In the genomic region with DNA sequence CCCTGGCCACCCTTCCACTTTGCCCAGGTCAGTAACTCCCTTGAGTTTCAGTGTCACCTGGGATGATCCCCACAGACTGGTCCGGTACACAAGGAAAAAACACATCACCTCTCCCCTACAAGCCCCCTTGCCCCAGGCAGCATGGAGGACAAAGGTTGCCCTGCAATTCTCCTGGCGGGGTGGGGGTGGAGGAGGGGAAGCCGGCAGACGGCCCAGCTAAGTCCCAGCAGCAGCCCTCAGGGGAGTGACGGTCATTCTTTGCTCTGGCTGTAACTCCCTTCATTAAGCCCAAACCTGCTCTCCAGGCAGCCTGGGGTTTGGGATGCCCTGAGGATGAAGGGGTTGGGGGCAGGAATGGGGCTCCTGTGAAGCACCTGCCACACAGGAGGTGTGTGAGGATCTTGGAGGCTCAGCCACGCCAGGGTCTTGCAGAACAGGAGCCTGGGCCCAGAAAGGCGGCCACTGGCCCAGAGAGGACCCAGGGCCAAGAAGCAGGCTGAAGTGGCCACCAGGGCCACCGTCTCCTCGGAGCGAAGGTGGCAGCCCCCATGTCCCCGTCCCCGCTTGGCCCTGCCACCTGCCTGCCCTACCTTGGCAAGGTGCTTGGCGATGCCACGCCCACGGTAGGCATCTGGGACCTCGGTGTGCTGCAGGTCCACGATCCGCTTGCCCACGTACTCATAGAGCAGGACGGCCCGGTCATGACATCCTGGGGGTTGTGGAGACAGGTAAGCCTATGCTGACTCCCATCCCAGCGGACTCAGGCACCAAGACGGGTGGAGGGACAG, we compare ENCODE assay signal across 1 cellular context.
TF ChIP-seq lines count a peak whose summit lies in the region.

No MANE protein-coding gene starts in this region.

TF ChIP-seq in H1, 55 proteins besides CTCF, POLR2A, EP300 and RAD21:
- TF ChIP-seq HDAC2 (IDR thresholded peaks at IDR 0.05; ENCODE audit: borderline replicate concordance in 1 of 2, low read depth in 2 of 2, low read length in 2 of 2) (no peak), TBP (IDR thresholded peaks at IDR 0.05; ENCODE audit: low read depth, low read length) (no peak), PHF8 (conservative IDR thresholded peaks at IDR 0.05; ENCODE audit: low read depth, low read length) (no peak), SUZ12 (IDR thresholded peaks at IDR 0.05; ENCODE audit: low read length) (no peak), SIRT6 (IDR thresholded peaks at IDR 0.05; ENCODE audit: low read length) (no peak), RXRA (IDR thresholded peaks at IDR 0.05; ENCODE audit: insufficient read depth, low read depth, low read length) (no peak), EZH2 (IDR thresholded peaks at IDR 0.05; ENCODE audit: low read depth, low read length, severe bottlenecking) (no peak), JUND (IDR thresholded peaks at IDR 0.05; ENCODE audit: low read length) (no peak), CEBPB (IDR thresholded peaks at IDR 0.05; ENCODE audit: low read depth, low read length) (no peak), NRF1 (IDR thresholded peaks at IDR 0.05; ENCODE audit: low read depth, low read length) (no peak), SIX5 (IDR thresholded peaks at IDR 0.05; ENCODE audit: low read depth, low read length) (no peak), SP2 (IDR thresholded peaks at IDR 0.05; ENCODE audit: low read length) (no peak), RBBP5 (IDR thresholded peaks at IDR 0.05; ENCODE audit: borderline replicate concordance, low read depth, low read length) (no peak), TCF12 (IDR thresholded peaks at IDR 0.05; ENCODE audit: low read depth, low read length) (no peak), GTF2F1 (IDR thresholded peaks at IDR 0.05; ENCODE audit: borderline replicate concordance, low read depth, low read length) (no peak)
